ENCODE assay signal across 11 cellular contexts in the genomic region with DNA sequence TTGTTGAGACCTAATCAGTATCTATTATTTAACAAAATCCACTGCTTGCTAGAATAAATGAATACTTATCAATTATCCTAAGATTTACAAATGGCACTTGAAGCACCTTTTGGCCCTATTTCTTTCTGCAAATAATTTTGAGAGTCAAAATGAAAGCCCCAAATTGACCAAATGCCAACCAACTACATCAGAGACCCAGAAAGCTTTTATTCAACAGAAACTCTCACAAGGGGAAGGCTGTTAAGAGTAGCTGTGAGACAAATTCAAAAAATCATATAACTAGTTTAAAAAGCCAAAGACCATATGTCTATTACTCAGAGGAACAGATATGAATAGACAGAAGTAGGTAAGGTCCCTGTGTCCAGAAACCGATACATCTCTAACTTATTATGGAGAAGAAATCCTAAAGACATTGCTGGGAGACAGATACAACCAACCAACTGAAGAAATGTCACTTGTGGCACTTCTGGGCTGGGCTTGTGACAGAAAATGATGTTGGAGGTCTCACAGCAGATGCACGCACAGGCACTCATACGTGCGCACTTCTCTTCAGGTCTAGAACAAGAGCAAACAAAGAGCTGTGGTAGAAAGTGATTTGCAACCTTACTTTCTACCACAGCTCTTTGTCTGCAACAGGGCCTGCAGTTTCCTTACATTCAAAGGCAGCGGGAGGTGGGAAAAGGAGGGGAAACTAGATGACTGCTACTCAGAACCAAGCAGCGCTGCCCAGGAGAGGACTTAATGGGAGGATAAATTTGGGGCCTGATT. TPM values are rescaled to one million over a fixed set of nuclear protein-coding genes. Genes with fewer than 3 reads are reported as not detected.
DNase-seq lines count a peak whose midpoint lies in the region; ATAC-seq and TF ChIP-seq lines count a peak whose summit lies in the region.
"Had no signal": no experiment of that assay in that cellular context is flagged by ENCODE, and none has a peak within 500 bp of the region (broad histone marks: within the 10 kb centered on the region; RNA-seq: fewer than 3 reads in every experiment).

No MANE protein-coding gene starts in this region.

- H3K9ac ChIP-seq in neural progenitor cell, result no peak overlapping the region

- H3K27me3 Mint-ChIP-seq in neural progenitor cell (ENCODE audit: insufficient read depth, low read depth), result no peaks in the 10 kb centered on the region
- H3K27me3 Mint-ChIP-seq: activated naive CD4-positive, alpha-beta T cell treated with anti-CD3 and anti-CD28 coated beads, Interleukin-2, amount 50 U/mL, for 24 hours had no signal

- H3K36me3 ChIP-seq in neural progenitor cell, result no peaks in the 10 kb centered on the region

- H3K27me3 ChIP-seq in neural progenitor cell, result no peaks in the 10 kb centered on the region

- H3K4me1 Mint-ChIP-seq in neural progenitor cell, result peaks cover 32% of the 10 kb centered on the region

- TF ChIP-seq CTCF in neural progenitor cell (IDR thresholded peaks at IDR 0.05) (no peak), foreskin fibroblast (IDR thresholded peaks at IDR 0.05; ENCODE audit: low read depth, low read length) (no peak)

- no peaks in the 10 kb centered on the region for H3K79me2 ChIP-seq in neural progenitor cell (ENCODE audit: low read depth)

- H3K4me3 ChIP-seq in neural progenitor cell (peak overlapping the region; percentile 28), foreskin fibroblast (ENCODE audit: low read depth in 1 of 2, low read length in 2 of 2) (no peak overlapping the region)

- peak overlapping the region; percentile 74 for H3K4me3 Mint-ChIP-seq in neural progenitor cell
- H3K4me3 Mint-ChIP-seq: activated naive CD4-positive, alpha-beta T cell treated with anti-CD3 and anti-CD28 coated beads, Interleukin-2, amount 50 U/mL, for 24 hours had no signal

- H3K9me3 ChIP-seq in neural progenitor cell (ENCODE audit: low read depth), result no peaks in the 10 kb centered on the region

- peaks cover 59% of the 10 kb centered on the region for H3F3A ChIP-seq in neural progenitor cell (ENCODE audit: low read depth)

- no peaks in the 10 kb centered on the region for H4K20me1 ChIP-seq in neural progenitor cell (ENCODE audit: low read depth)

- DNase-seq in NCI-H69 (lab: John Stamatoyannopoulos, UW) (peak; percentile 93), neural progenitor cell (ENCODE audit: low spot score) (peak; percentile 81), foreskin fibroblast (no peak), CD1c-positive myeloid dendritic cell (ENCODE audit: extremely low spot score) (no peak)
- DNase-seq: NCI-H526 treated with DMSO at 0.1 percent for 48 hours, SHP77 had no signal

- H3K27ac Mint-ChIP-seq in neural progenitor cell, result peak overlapping the region; percentile 92

- H2AFZ ChIP-seq in neural progenitor cell (replicated peaks), result no peak overlapping the region

- peak overlapping the region; percentile 74 for H3K4me2 ChIP-seq in neural progenitor cell

- H3K4me1 ChIP-seq in neural progenitor cell, result peaks cover 75% of the 10 kb centered on the region

- peak; percentile 43 for ATAC-seq in GM18867 (IDR thresholded peaks at IDR 0.05; ENCODE audit: unreplicated experiment)
- ATAC-seq in HG03064 (IDR thresholded peaks at IDR 0.05; ENCODE audit: low read depth, unreplicated experiment), result peak; percentile 41
- ATAC-seq in HG03159 (IDR thresholded peaks at IDR 0.05; ENCODE audit: unreplicated experiment), result no peak
- ATAC-seq: sciatic nerve had no signal

- H3K9me3 Mint-ChIP-seq in neural progenitor cell, result no peaks in the 10 kb centered on the region
- H3K9me3 Mint-ChIP-seq: activated naive CD4-positive, alpha-beta T cell treated with anti-CD3 and anti-CD28 coated beads, Interleukin-2, amount 50 U/mL, for 24 hours had no signal

- peak overlapping the region; percentile 93 for H3K27ac ChIP-seq in neural progenitor cell

- H3K36me3 Mint-ChIP-seq in neural progenitor cell, result no peaks in the 10 kb centered on the region

RNA-seq across cellular contexts. Expression of a gene that starts 58.6 kb away (rescaled TPM):
- 2.4 and 5.5 TPM in 2 replicates for total RNA-seq in neural progenitor cell (ENCODE audit: low replicate concordance)

Comparison
In these comparisons a context has a peak if more than half of its experiments do, and no peak if none do; other contexts are left out.
1. DNase-seq: peak in NCI-H69 (single experiment) and neural progenitor cell (single experiment); none in foreskin fibroblast (0 of 2) and CD1c-positive myeloid dendritic cell (single experiment).